In genomic region chr12:3041558-3042164, GRCh38 we compare ENCODE assay signal across 9 cellular contexts. TPM values are rescaled to one million over a fixed set of nuclear protein-coding genes. Genes with fewer than 3 reads are reported as not detected.
DNase-seq lines count a peak whose midpoint lies in the region; ATAC-seq and TF ChIP-seq lines count a peak whose summit lies in the region.
"Had no signal": no experiment of that assay in that cellular context is flagged by ENCODE, and none has a peak within 500 bp of the region (broad histone marks: within the 10 kb centered on the region; RNA-seq: fewer than 3 reads in every experiment).

No MANE protein-coding gene starts in this region.

- H3K4me3 ChIP-seq in WI38 (ENCODE audit: low read depth, low read length): no peak overlapping the region

- H3K9me3 Mint-ChIP-seq in HFFc6: no peaks in the 10 kb centered on the region
- H3K9me3 Mint-ChIP-seq: dendritic cell treated with granulocyte-macrophage colony-stimulating factor and Interleukin-4, amounts not matched to agents 40 ng/mL and 50 ng/mL, for 4 days had no signal

- H3K4me1 Mint-ChIP-seq in HFFc6 (ENCODE audit: low read depth): peaks cover 5% of the 10 kb centered on the region; the same call in 1 of the 2 replicates

- ATAC-seq in left lobe of liver (peak; percentile 77), GM21526 (IDR thresholded peaks at IDR 0.05; ENCODE audit: low FRiP score, unreplicated experiment) (no peak)

- no peak overlapping the region for H3K27ac Mint-ChIP-seq in HFFc6
- H3K27ac Mint-ChIP-seq: dendritic cell treated with granulocyte-macrophage colony-stimulating factor and Interleukin-4, amounts not matched to agents 40 ng/mL and 50 ng/mL, for 4 days had no signal

- no peak overlapping the region for H3K4me3 Mint-ChIP-seq in HFFc6
- H3K4me3 Mint-ChIP-seq: dendritic cell treated with granulocyte-macrophage colony-stimulating factor and Interleukin-4, amounts not matched to agents 40 ng/mL and 50 ng/mL, for 4 days had no signal

- peak; percentile 88 for TF ChIP-seq CTCF in HFFc6 (IDR thresholded peaks at IDR 0.05)
- peak; percentile 64 for TF ChIP-seq CTCF in WI38 (IDR thresholded peaks at IDR 0.05; ENCODE audit: low read depth, low read length)

- peaks cover 7% of the 10 kb centered on the region; the same call in 1 of the 2 replicates for H3K36me3 Mint-ChIP-seq in HFFc6 (ENCODE audit: low read depth)

- H3K27me3 Mint-ChIP-seq in HFFc6 (ENCODE audit: insufficient read depth): peaks cover 6% of the 10 kb centered on the region

- DNase-seq in DMS79 treated with DMSO at 0.1 percent for 48 hours (lab: John Stamatoyannopoulos, UW) (peak; percentile 70), HFFc6 (peak; percentile 59), NCI-H2171 treated with DMSO at 0.1 percent for 48 hours (lab: John Stamatoyannopoulos, UW) (peak; percentile 92), cerebellum (ENCODE audit: low spot score) (peak; percentile 83), left lobe of liver (ENCODE audit: low spot score) (no peak)
- peak in 2 of 3 donors; percentile 5 to 21 for DNase-seq in stimulated activated CD4-positive, alpha-beta T cell treated with anti-CD3 and anti-CD28 coated beads, TNF-alpha, amount 100 ng/mL, for 1 hour (ENCODE audit: low read depth in 3 of 3, low spot score in 1 of 3)

RNA-seq across cellular contexts. Expression of gene TSPAN9, which starts 35.5 kb away (rescaled TPM):
- total RNA-seq in HFFc6 (2021; fragmentation: NEBNext Ultra II Directional; extraction: Animal tissue kit (Norgen Biotek cat#: 25700)): 10 to 100 TPM; 18.1 to 35.8 (median 22.7) TPM
- total RNA-seq in cerebellum (70.4 TPM), left lobe of liver (43.7 TPM)
